Comparison of ENCODE assay signal across 15 cellular contexts in the genomic region with DNA sequence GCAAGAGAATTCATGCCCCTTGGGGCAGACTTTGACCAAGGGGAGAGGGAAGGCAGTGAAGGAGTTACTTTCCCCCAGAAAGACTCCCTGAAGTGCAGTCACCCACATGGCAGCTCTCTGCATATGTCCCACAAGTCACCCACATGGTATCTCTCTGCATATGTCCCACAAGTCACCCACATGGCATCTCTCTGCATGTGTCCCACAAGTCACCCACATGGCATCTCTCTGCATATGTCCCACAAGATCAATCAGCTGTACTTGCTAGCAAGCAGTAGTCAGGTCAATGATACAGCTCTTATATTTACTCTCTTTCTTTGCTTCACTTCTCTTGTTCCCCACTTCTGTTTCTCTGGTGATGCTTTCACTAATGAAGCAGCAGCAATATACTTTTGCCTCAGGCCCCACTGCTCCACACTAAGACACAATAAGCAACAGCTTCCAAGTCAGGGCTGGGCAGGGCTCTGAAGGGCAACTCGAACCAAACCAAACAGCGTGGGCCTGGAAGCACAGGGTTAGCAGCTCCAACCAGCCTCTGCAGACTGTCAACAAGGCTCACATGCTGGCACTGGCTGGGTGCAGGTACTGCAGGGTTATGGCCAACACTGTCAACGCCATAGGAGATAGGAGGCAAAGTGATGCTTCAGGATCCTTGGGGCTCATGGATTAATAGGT. TPM values are rescaled to one million over a fixed set of nuclear protein-coding genes. Genes with fewer than 3 reads are reported as not detected.
A peak's percentile ranks its signal among the peaks of the same experiment; 100 is the strongest.
DNase-seq lines count a peak whose midpoint lies in the region; ATAC-seq and TF ChIP-seq lines count a peak whose summit lies in the region.
"Had no signal": no experiment of that assay in that cellular context is flagged by ENCODE, and none has a peak within 500 bp of the region (broad histone marks: within the 10 kb centered on the region; RNA-seq: fewer than 3 reads in every experiment).

No MANE protein-coding gene starts in this region.

- CTCF ChIA-PET in naive thymus-derived CD4-positive, alpha-beta T cell (lab: Charles Lee), result no interaction called here

- H3K9me3 Mint-ChIP-seq in stimulated activated naive CD8-positive, alpha-beta T cell treated with anti-CD3 and anti-CD28 coated beads, Interleukin-15, Interleukin-2, amounts not matched to agents 100 ng/mL and 50 ng/mL, for 24 hours, result peaks cover 9% of the 10 kb centered on the region
- H3K9me3 Mint-ChIP-seq in chondrocyte (ENCODE audit: low read depth), result no peaks in the 10 kb centered on the region
- peaks cover 0 to 16% (median 0%) of the 10 kb centered on the region in 11 donors for H3K9me3 Mint-ChIP-seq in naive thymus-derived CD4-positive, alpha-beta T cell
- H3K9me3 Mint-ChIP-seq: activated naive CD4-positive, alpha-beta T cell treated with anti-CD3 and anti-CD28 coated beads, Interleukin-2, amount 50 U/mL, for 24 hours had no signal

- H3K27ac ChIP-seq in naive thymus-derived CD4-positive, alpha-beta T cell (ENCODE audit: low read depth, low read length), result no peak overlapping the region
- H3K27ac ChIP-seq in uterus, result no peak overlapping the region
- H3K27ac ChIP-seq: neural progenitor cell, RWPE1, WERI-Rb-1 had no signal

- H3K4me3 ChIP-seq in naive thymus-derived CD4-positive, alpha-beta T cell (ENCODE audit: low read length), result no peak overlapping the region
- H3K4me3 ChIP-seq in uterus, result no peak overlapping the region
- H3K4me3 ChIP-seq: neural progenitor cell had no signal

- intact Hi-C loops in naive thymus-derived CD4-positive, alpha-beta T cell (cut with micrococcal nuclease), result loop anchor here in 1 of 2 donors (10.0 kb wide), 1 partner anchor 1063 kb away; the partner anchor contains the start of gene RASGRP1
- intact Hi-C loops in uterus (cut with DNase I; ENCODE audit: low total_unique reads), result no loop called here

- H3K4me1 ChIP-seq in naive thymus-derived CD4-positive, alpha-beta T cell (ENCODE audit: control insufficient read depth in 2 of 2, insufficient read depth in 2 of 2, low read length in 2 of 2), result peaks cover 15 to 83% of the 10 kb centered on the region in 2 donors
- no peaks in the 10 kb centered on the region for H3K4me1 ChIP-seq in uterus
- H3K4me1 ChIP-seq: neural progenitor cell had no signal

- H3K4me1 Mint-ChIP-seq in stimulated activated naive CD8-positive, alpha-beta T cell treated with anti-CD3 and anti-CD28 coated beads, Interleukin-15, Interleukin-2, amounts not matched to agents 100 ng/mL and 50 ng/mL, for 24 hours (ENCODE audit: low read depth), result peaks cover 95% of the 10 kb centered on the region
- H3K4me1 Mint-ChIP-seq in chondrocyte (ENCODE audit: low read depth), result peaks cover 64% of the 10 kb centered on the region
- peaks cover 32 to 86% (median 38%) of the 10 kb centered on the region in 7 donors for H3K4me1 Mint-ChIP-seq in naive thymus-derived CD4-positive, alpha-beta T cell

- no peak for DNase-seq in stimulated activated naive CD8-positive, alpha-beta T cell treated with anti-CD3 and anti-CD28 coated beads, Interleukin-15, Interleukin-2, amounts not matched to agents 100 U/mL and 50 U/mL, for 24 hours
- DNase-seq in chondrocyte (ENCODE audit: low spot score) (no peak), uterus (no peak), NCI-H2029 (lab: John Stamatoyannopoulos, UW) (no peak), activated T-cell treated with anti-CD3 and anti-CD28 coated beads for 4 hours (no peak), retina (no peak)
- no peak for DNase-seq in naive thymus-derived CD4-positive, alpha-beta T cell
- DNase-seq: glutamatergic neuron, NCI-H1436 treated with DMSO at 0.1 percent for 48 hours, NCI-H345, WERI-Rb-1 had no signal

- H3K27ac Mint-ChIP-seq in stimulated activated naive CD8-positive, alpha-beta T cell treated with anti-CD3 and anti-CD28 coated beads, Interleukin-15, Interleukin-2, amounts not matched to agents 100 ng/mL and 50 ng/mL, for 24 hours, result peak overlapping the region; percentile 13
- H3K27ac Mint-ChIP-seq in chondrocyte (ENCODE audit: unreplicated experiment), result peak overlapping the region; percentile 54
- H3K27ac Mint-ChIP-seq in naive thymus-derived CD4-positive, alpha-beta T cell, result peak overlapping the region in 6 of 9 donors; percentile 17 to 100 (median 70)
- H3K27ac Mint-ChIP-seq: neural progenitor cell had no signal

- no peak for TF ChIP-seq CTCF in chondrocyte (IDR thresholded peaks at IDR 0.05)
- no peak for TF ChIP-seq CTCF in uterus (IDR thresholded peaks at IDR 0.05)

- no peaks in the 10 kb centered on the region for H3K27me3 Mint-ChIP-seq in stimulated activated naive CD8-positive, alpha-beta T cell treated with anti-CD3 and anti-CD28 coated beads, Interleukin-15, Interleukin-2, amounts not matched to agents 100 ng/mL and 50 ng/mL, for 24 hours
- no peaks in the 10 kb centered on the region for H3K27me3 Mint-ChIP-seq in chondrocyte (ENCODE audit: low read depth)
- no peaks in the 10 kb centered on the region for H3K27me3 Mint-ChIP-seq in naive thymus-derived CD4-positive, alpha-beta T cell
- H3K27me3 Mint-ChIP-seq: activated naive CD4-positive, alpha-beta T cell treated with anti-CD3 and anti-CD28 coated beads, Interleukin-2, amount 50 U/mL, for 24 hours had no signal

- no peak overlapping the region for H3K4me3 Mint-ChIP-seq in stimulated activated naive CD8-positive, alpha-beta T cell treated with anti-CD3 and anti-CD28 coated beads, Interleukin-15, Interleukin-2, amounts not matched to agents 100 ng/mL and 50 ng/mL, for 24 hours
- no peak overlapping the region for H3K4me3 Mint-ChIP-seq in chondrocyte (ENCODE audit: unreplicated experiment)
- H3K4me3 Mint-ChIP-seq in naive thymus-derived CD4-positive, alpha-beta T cell, result peak overlapping the region in 4 of 10 donors; percentile 2 to 56 (median 26)
- H3K4me3 Mint-ChIP-seq: activated naive CD4-positive, alpha-beta T cell treated with anti-CD3 and anti-CD28 coated beads, Interleukin-2, amount 50 U/mL, for 24 hours; neural progenitor cell had no signal

- TF ChIP-seq POLR2A in uterus (IDR thresholded peaks at IDR 0.05), result no peak

- POLR2A ChIA-PET in naive thymus-derived CD4-positive, alpha-beta T cell (lab: Charles Lee), result interaction anchor here (0.6 kb wide), 1 partner anchor 235 kb away, joined by 4 read pairs; no protein-coding TSS in a partner anchor

- H3K9me3 ChIP-seq in naive thymus-derived CD4-positive, alpha-beta T cell (ENCODE audit: control insufficient read depth in 2 of 3, low read length in 3 of 3), result no peaks in the 10 kb centered on the region
- H3K9me3 ChIP-seq in uterus, result no peaks in the 10 kb centered on the region

- no peaks in the 10 kb centered on the region for H3K27me3 ChIP-seq in naive thymus-derived CD4-positive, alpha-beta T cell (ENCODE audit: control insufficient read depth in 2 of 2, insufficient read depth in 2 of 2, low read length in 2 of 2)
- H3K27me3 ChIP-seq in uterus, result no peaks in the 10 kb centered on the region
- H3K27me3 ChIP-seq: neural progenitor cell had no signal

- peaks cover 11% of the 10 kb centered on the region for H3K36me3 Mint-ChIP-seq in stimulated activated naive CD8-positive, alpha-beta T cell treated with anti-CD3 and anti-CD28 coated beads, Interleukin-15, Interleukin-2, amounts not matched to agents 100 ng/mL and 50 ng/mL, for 24 hours (ENCODE audit: low read depth)
- H3K36me3 Mint-ChIP-seq in chondrocyte (ENCODE audit: low read depth), result no peaks in the 10 kb centered on the region
- peaks cover 0 to 59% (median 0%) of the 10 kb centered on the region in 5 donors for H3K36me3 Mint-ChIP-seq in naive thymus-derived CD4-positive, alpha-beta T cell

- no peaks in the 10 kb centered on the region for H3K36me3 ChIP-seq in naive thymus-derived CD4-positive, alpha-beta T cell (ENCODE audit: control insufficient read depth in 2 of 3, insufficient read depth in 3 of 3, low read length in 3 of 3)
- no peaks in the 10 kb centered on the region for H3K36me3 ChIP-seq in uterus
- H3K36me3 ChIP-seq: neural progenitor cell, WERI-Rb-1 had no signal

- ATAC-seq in stimulated activated naive CD8-positive, alpha-beta T cell treated with anti-CD3 and anti-CD28 coated beads, Interleukin-15, Interleukin-2, amounts not matched to agents 100 U/mL and 50 U/mL, for 24 hours, result no peak
- ATAC-seq in naive thymus-derived CD4-positive, alpha-beta T cell, result no peak

RNA-seq across cellular contexts. Expression of gene THBS1, which starts 46.7 kb away (rescaled TPM):
- 1,967 to 2,361 TPM (median 2,311 TPM) in 3 replicates for total RNA-seq in chondrocyte
- 10 to 100 TPM in 2 of 5 experiments, 1 to 10 TPM in 3; 1.3 to 68.4 (median 8.5) TPM for total RNA-seq in naive thymus-derived CD4-positive, alpha-beta T cell
- not detected for polyA plus RNA-seq in naive thymus-derived CD4-positive, alpha-beta T cell
- total RNA-seq in uterus, result 100 to 1,000 TPM; 119 to 341 (median 210) TPM

Comparison
In these comparisons a context has a peak if more than half of its experiments do, and no peak if none do; other contexts are left out.
1. H3K27ac Mint-ChIP-seq: peak in every context shown above with its lines; median percentile 70 in naive thymus-derived CD4-positive, alpha-beta T cell; 54 in chondrocyte; 13 in stimulated activated naive CD8-positive, alpha-beta T cell treated with anti-CD3 and anti-CD28 coated beads, Interleukin-15, Interleukin-2, amounts not matched to agents 100 ng/mL and 50 ng/mL, for 24 hours.